Comparison of ENCODE assay signal across 8 cellular contexts in the genomic region with DNA sequence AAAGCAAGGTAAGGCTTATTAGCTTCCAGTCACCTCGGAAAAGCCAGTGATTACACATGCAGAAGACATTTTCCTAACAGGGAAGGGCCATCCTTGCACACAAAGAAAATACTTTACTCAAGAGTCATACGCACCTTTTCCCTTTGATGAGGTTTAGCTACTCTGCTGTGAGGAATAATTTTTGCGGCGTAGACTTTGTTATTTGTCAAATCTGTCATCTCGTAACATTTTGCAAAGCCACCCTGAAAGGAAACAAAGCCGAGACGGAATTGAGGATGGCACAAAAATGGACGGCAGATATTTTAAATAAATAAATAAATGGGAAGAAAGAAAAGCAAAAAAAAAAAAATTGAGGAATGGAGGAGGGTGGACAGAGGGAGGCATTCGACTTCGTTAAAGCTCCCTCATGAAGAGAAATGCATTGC. TPM values are rescaled to one million over a fixed set of nuclear protein-coding genes. Genes with fewer than 3 reads are reported as not detected.
A peak's percentile ranks its signal among the peaks of the same experiment; 100 is the strongest.
DNase-seq lines count a peak whose midpoint lies in the region; ATAC-seq, FAIRE-seq and TF ChIP-seq lines count a peak whose summit lies in the region.

No MANE protein-coding gene starts in this region.

- peak overlapping the region; percentile 82 for H3K4me3 ChIP-seq in HCT116 (replicated peaks in 1 of 2; ENCODE audit: low read depth in 1 of 2, low read length in 2 of 2)
- H3K4me3 ChIP-seq in iPS-11a (ENCODE audit: low read depth, low read length): peak overlapping the region; percentile 83
- peak overlapping the region; percentile 68 to 93 for H3K4me3 ChIP-seq in small intestine (ENCODE audit: low read depth in 1 of 2, low read length in 2 of 2)

- intact Hi-C loops in HCT116 (cut with micrococcal nuclease): no loop called here

- no peaks in the 10 kb centered on the region for H3K9me3 Mint-ChIP-seq in activated CD4-positive, alpha-beta memory T cell treated with anti-CD3 and anti-CD28 coated beads, Interleukin-2, amount 10 ng/mL, durations not matched to agents 7 days and 5 days

- DNase-seq in HCT116 (ENCODE audit: low read depth, low spot score) (peak; percentile 55), small intestine (peak; percentile 41), iPS-NIHi7 (ENCODE audit: extremely low spot score) (no peak), activated gamma-delta T cell treated with Interleukin-2 at 50 U/mL for 16 hours (no peak), NCI-H187 treated with DMSO at 0.1 percent for 48 hours (lab: John Stamatoyannopoulos, UW) (no peak)
- no peak for DNase-seq in activated CD4-positive, alpha-beta memory T cell treated with anti-CD3 and anti-CD28 coated beads, Interleukin-2, amount 10 ng/mL, durations not matched to agents 7 days and 5 days

- no peak; the same call in 1 of the 2 replicates for TF ChIP-seq RAD21 in HCT116 (IDR thresholded peaks at IDR 0.05; ENCODE audit: low read depth)

- H3K9me3 ChIP-seq in HCT116 (ENCODE audit: control insufficient read depth in 1 of 2, insufficient read depth in 1 of 2, low read depth in 1 of 2, low read length in 2 of 2) (no peaks in the 10 kb centered on the region), small intestine (ENCODE audit: control insufficient read depth, low read depth) (no peaks in the 10 kb centered on the region)

- H3K27ac Mint-ChIP-seq in activated CD4-positive, alpha-beta memory T cell treated with anti-CD3 and anti-CD28 coated beads, Interleukin-2, amount 10 ng/mL, durations not matched to agents 7 days and 5 days: no peak overlapping the region

- H3K36me3 ChIP-seq in HCT116 (ENCODE audit: control insufficient read depth in 1 of 2, insufficient read depth in 2 of 2, low read length in 2 of 2): peaks cover 43 to 47% of the 10 kb centered on the region in 2 experiments
- peaks cover 5 to 7% of the 10 kb centered on the region in 2 donors for H3K36me3 ChIP-seq in small intestine (ENCODE audit: control insufficient read depth in 2 of 2, insufficient read depth in 2 of 2, low read length in 2 of 2)

- H3K27ac ChIP-seq in HCT116 (ENCODE audit: low read depth, low read length) (peak overlapping the region; percentile 92; the same call in 1 of the 2 replicates), small intestine (ENCODE audit: low read depth in 1 of 2, low read length in 1 of 2) (peak overlapping the region in 1 of 2 donors; percentile 99)

- peaks cover 57% of the 10 kb centered on the region for H3K79me2 ChIP-seq in HCT116 (ENCODE audit: insufficient read depth, low read length)

- no peaks in the 10 kb centered on the region for H3K27me3 ChIP-seq in HCT116 (ENCODE audit: insufficient read depth, low read length)
- no peaks in the 10 kb centered on the region for H3K27me3 ChIP-seq in small intestine (ENCODE audit: control insufficient read depth in 2 of 2, insufficient read depth in 2 of 2, low read length in 2 of 2)

- peak overlapping the region; percentile 70 for H3K4me2 ChIP-seq in HCT116 (ENCODE audit: low read length)

- TF ChIP-seq CTCF in HCT116 (IDR thresholded peaks at IDR 0.05 in 2 of 3, conservative IDR thresholded peaks at IDR 0.05 in 1 of 3; ENCODE audit: borderline replicate concordance in 1 of 3, insufficient read depth in 1 of 3, low read depth in 2 of 3, low read length in 2 of 3): no peak

- H3K9me2 ChIP-seq in HCT116 (ENCODE audit: insufficient read depth): no peaks in the 10 kb centered on the region

- POLR2A ChIA-PET in HCT116 (lab: Charles Lee): interaction anchor here (0.5 to 2.4 kb wide), 14 partner anchors 8 to 963 kb away, joined by 3 to 19 read pairs (median 3); no protein-coding TSS in a partner anchor
- POLR2A ChIA-PET in activated CD4-positive, alpha-beta memory T cell treated with anti-CD3 and anti-CD28 coated beads, Interleukin-2, amount 10 ng/mL, durations not matched to agents 7 days and 5 days (lab: Charles Lee): interaction anchor here (2.0 kb wide), 1 partner anchor 11 kb away, joined by 5 read pairs; no protein-coding TSS in a partner anchor

- no peak for TF ChIP-seq POLR2A in HCT116 (IDR thresholded peaks at IDR 0.05; ENCODE audit: borderline replicate concordance, extremely low read depth, insufficient read depth, insufficient read length)

- H3K27me3 Mint-ChIP-seq in activated CD4-positive, alpha-beta memory T cell treated with anti-CD3 and anti-CD28 coated beads, Interleukin-2, amount 10 ng/mL, durations not matched to agents 7 days and 5 days: peaks cover 18% of the 10 kb centered on the region

- H3K36me3 Mint-ChIP-seq in activated CD4-positive, alpha-beta memory T cell treated with anti-CD3 and anti-CD28 coated beads, Interleukin-2, amount 10 ng/mL, durations not matched to agents 7 days and 5 days (ENCODE audit: low read depth): peaks cover 2% of the 10 kb centered on the region

- H3K4me1 Mint-ChIP-seq in activated CD4-positive, alpha-beta memory T cell treated with anti-CD3 and anti-CD28 coated beads, Interleukin-2, amount 10 ng/mL, durations not matched to agents 7 days and 5 days: peaks cover 30% of the 10 kb centered on the region

- peaks cover 33% of the 10 kb centered on the region; the same call in 1 of the 2 replicates for H4K20me1 ChIP-seq in HCT116 (ENCODE audit: insufficient read depth)

- CTCF ChIA-PET in HCT116 (lab: Charles Lee): interaction anchor here (1.0 to 1.5 kb wide), 3 partner anchors 571 to 960 kb away, joined by 6 to 7 read pairs (median 6); no protein-coding TSS in a partner anchor
- CTCF ChIA-PET in activated CD4-positive, alpha-beta memory T cell treated with anti-CD3 and anti-CD28 coated beads, Interleukin-2, amount 10 ng/mL, durations not matched to agents 7 days and 5 days (lab: Charles Lee): interaction anchor here (4.1 to 4.9 kb wide), 3 partner anchors 11 to 1160 kb away, joined by 16 to 58 read pairs (median 36); no protein-coding TSS in a partner anchor

- peak overlapping the region; percentile 88 for H3K9ac ChIP-seq in HCT116 (ENCODE audit: low read length)

- FAIRE-seq in small intestine (lab: Jason Lieb, UNC): no peak

- ATAC-seq in HCT116: no peak
- ATAC-seq in HG02610 (IDR thresholded peaks at IDR 0.05; ENCODE audit: unreplicated experiment): no peak

- RAD21 ChIA-PET in HCT116 (lab: Charles Lee; ENCODE audit: low non-redundant PET in 1 of 2, low total read pairs in 2 of 2, uncharacterized antibody in 2 of 2, unreplicated experiment in 2 of 2): interaction anchor here in 1 of 2 experiments (1.4 kb wide), 1 partner anchor 571 kb away, joined by 3 read pairs; no protein-coding TSS in a partner anchor

- H3K4me1 ChIP-seq in HCT116 (ENCODE audit: control insufficient read depth in 1 of 2, insufficient read depth in 2 of 2, low read length in 2 of 2) (peaks cover 8 to 45% of the 10 kb centered on the region in 2 experiments), small intestine (ENCODE audit: control insufficient read depth in 2 of 2, insufficient read depth in 1 of 2, low read depth in 1 of 2, low read length in 1 of 2) (peaks cover 0 to 5% of the 10 kb centered on the region in 2 donors)

- WGBS in small intestine, 3 donors: 2 to 8% (median 6%) methylated on average over 10 of the region's 10 CpGs

- H3K4me3 Mint-ChIP-seq in activated CD4-positive, alpha-beta memory T cell treated with anti-CD3 and anti-CD28 coated beads, Interleukin-2, amount 10 ng/mL, durations not matched to agents 7 days and 5 days: peak overlapping the region; percentile 78

- H2AFZ ChIP-seq in HCT116 (ENCODE audit: low read depth, low read length, poor library complexity, severe bottlenecking): no peak overlapping the region

- BruUV-seq in HCT116 (replicated peaks; lab: Mats Ljungman, UMichigan): no TSS peak

TF ChIP-seq in HCT116, 20 proteins besides CTCF, POLR2A, EP300 and RAD21:
- peak; percentile 60 for TF ChIP-seq TCF7L2 (IDR thresholded peaks at IDR 0.05; ENCODE audit: borderline replicate concordance, extremely low read depth, insufficient read depth, insufficient read length)
- TF ChIP-seq ZNF274 (IDR thresholded peaks at IDR 0.05; ENCODE audit: low read depth, low read length): no peak
- TF ChIP-seq SP1 (IDR thresholded peaks at IDR 0.05; ENCODE audit: low read depth): peak; percentile 56
- peak; percentile 60 for TF ChIP-seq CEBPB (IDR thresholded peaks at IDR 0.05; ENCODE audit: low read depth)
- TF ChIP-seq JUND (IDR thresholded peaks at IDR 0.05): peak; percentile 71
- TF ChIP-seq, protein P1, sequence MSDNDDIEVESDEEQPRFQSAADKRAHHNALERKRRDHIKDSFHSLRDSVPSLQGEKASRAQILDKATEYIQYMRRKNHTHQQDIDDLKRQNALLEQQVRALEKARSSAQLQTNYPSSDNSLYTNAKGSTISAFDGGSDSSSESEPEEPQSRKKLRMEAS (IDR thresholded peaks at IDR 0.05): 0 out of 2 replicates have a peak, but pooled peaks have one; percentile 21
- TF ChIP-seq FOSL1 (IDR thresholded peaks at IDR 0.05; ENCODE audit: low read depth): peak; percentile 72
- TF ChIP-seq SIN3A (IDR thresholded peaks at IDR 0.05; ENCODE audit: low read depth): 0 out of 2 replicates have a peak, but pooled peaks have one; percentile 45
- TF ChIP-seq CBX3 (IDR thresholded peaks at IDR 0.05; ENCODE audit: low read depth): no peak
TF ChIP-seq in HCT116: peak in this region for 7.

RNA-seq across cellular contexts. Expression of a gene that starts 1.0 kb away (rescaled TPM):
- total RNA-seq in HCT116 (2021; ENCODE audit: unreplicated experiment): 54.6 TPM
- 48.4 and 89.4 TPM in 2 replicates for polyA plus RNA-seq in HCT116 (2012)
- 1 to 10 TPM; 3.5 to 4.2 TPM for total RNA-seq in activated CD4-positive, alpha-beta memory T cell treated with anti-CD3 and anti-CD28 coated beads, Interleukin-2, amount 10 ng/mL, durations not matched to agents 7 days and 5 days
- 10 to 100 TPM in 1 of 3 donors, 1 to 10 TPM in 2; 5.8 to 10.3 (median 9.1) TPM for polyA plus RNA-seq in small intestine

RNA-seq across cellular contexts. Expression of a gene that starts 32.4 kb away (rescaled TPM):
- total RNA-seq in HCT116 (2021; ENCODE audit: unreplicated experiment): not detected
- not detected in 2 replicates for polyA plus RNA-seq in HCT116 (2012)
- not detected for total RNA-seq in activated CD4-positive, alpha-beta memory T cell treated with anti-CD3 and anti-CD28 coated beads, Interleukin-2, amount 10 ng/mL, durations not matched to agents 7 days and 5 days
- 1 to 10 TPM in 1 of 3 donors, under 1 TPM in 1, not detected in 1; 0.46 to 5.1 TPM for polyA plus RNA-seq in small intestine

Comparison
In these comparisons a context has a peak if more than half of its experiments do, and no peak if none do; other contexts are left out.
1. DNase-seq: peak in HCT116 (single experiment) and small intestine (single experiment); none in activated CD4-positive, alpha-beta memory T cell treated with anti-CD3 and anti-CD28 coated beads, Interleukin-2, amount 10 ng/mL, durations not matched to agents 7 days and 5 days (single experiment), iPS-NIHi7 (single experiment), activated gamma-delta T cell treated with Interleukin-2 at 50 U/mL for 16 hours (single experiment) and NCI-H187 treated with DMSO at 0.1 percent for 48 hours (single experiment).
2. RNA of a gene that starts 1.0 kb away (total RNA-seq): 54.6 TPM in HCT116 (single experiment); 3.5 to 4.2 TPM in activated CD4-positive, alpha-beta memory T cell treated with anti-CD3 and anti-CD28 coated beads, Interleukin-2, amount 10 ng/mL, durations not matched to agents 7 days and 5 days; every median in the first group is over 10 times any median in the second.
3. Peak in every context shown above with its lines, with median percentiles within 50 percentile points of each other: H3K4me3 ChIP-seq.